31 cellular contexts compared by ENCODE assay signal in the genomic region with DNA sequence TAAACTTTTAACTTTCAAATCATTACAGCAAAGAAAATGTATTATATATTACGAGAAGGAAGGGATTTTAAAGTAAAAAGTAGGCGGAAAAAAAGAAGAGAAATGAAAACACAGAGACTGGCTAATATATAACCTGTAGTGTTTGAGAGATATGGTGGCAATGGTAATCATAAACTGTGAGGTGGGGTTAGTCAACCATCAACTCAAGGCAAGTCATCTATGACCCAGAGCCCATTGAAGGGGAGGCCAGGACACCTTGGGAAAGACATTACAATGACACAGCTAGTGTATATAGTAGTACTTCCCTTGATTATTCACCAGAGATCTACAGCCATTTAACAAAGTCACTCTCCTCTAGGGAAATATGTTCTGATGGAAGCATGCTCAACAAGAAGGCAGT.
A peak's percentile ranks its signal among the peaks of the same experiment; 100 is the strongest.
DNase-seq lines count a peak whose midpoint lies in the region; ATAC-seq and TF ChIP-seq lines count a peak whose summit lies in the region.
"Had no signal": no experiment of that assay in that cellular context is flagged by ENCODE, and none has a peak within 500 bp of the region (broad histone marks: within the 10 kb centered on the region; RNA-seq: fewer than 3 reads in every experiment).

No MANE protein-coding gene starts in this region.

- ATAC-seq in GM18861 (IDR thresholded peaks at IDR 0.05; ENCODE audit: unreplicated experiment) (peak; percentile 94), HG02759 (IDR thresholded peaks at IDR 0.05; ENCODE audit: unreplicated experiment) (peak; percentile 75), mucosa of descending colon (peak; percentile 65), HG03442 (IDR thresholded peaks at IDR 0.05; ENCODE audit: unreplicated experiment) (no peak)
- ATAC-seq in stimulated activated naive CD8-positive, alpha-beta T cell treated with anti-CD3 and anti-CD28 coated beads, Interleukin-15, Interleukin-2, amounts not matched to agents 100 U/mL and 50 U/mL, for 24 hours, result no peak
- ATAC-seq: esophagus mucosa; foreskin keratinocyte; heart right ventricle; left ventricle myocardium superior; naive thymus-derived CD8-positive, alpha-beta T cell had no signal

- H3K4me1 ChIP-seq in mucosa of descending colon (ENCODE audit: low read depth), result no peaks in the 10 kb centered on the region
- H3K4me1 ChIP-seq: foreskin keratinocyte, heart right ventricle, Peyer's patch, stomach, thyroid gland had no signal

- no peak overlapping the region for H3K4me3 ChIP-seq in mucosa of descending colon
- H3K4me3 ChIP-seq: heart right ventricle, Peyer's patch, stomach, thyroid gland had no signal

- intact Hi-C loops in mucosa of descending colon (cut with DNase I, micrococcal nuclease), result no loop called here

- no peak for TF ChIP-seq CTCF in mucosa of descending colon (IDR thresholded peaks at IDR 0.05)

- no peaks in the 10 kb centered on the region for H3K9me3 ChIP-seq in mucosa of descending colon
- H3K9me3 ChIP-seq: Peyer's patch, thyroid gland had no signal

- no peaks in the 10 kb centered on the region for H3K36me3 ChIP-seq in mucosa of descending colon (ENCODE audit: low read depth)
- H3K36me3 ChIP-seq: heart right ventricle, Peyer's patch, stomach, thyroid gland, WERI-Rb-1 had no signal

- peak; percentile 62 for DNase-seq in HK-2 (ENCODE audit: unreplicated experiment)
- DNase-seq in mucosa of descending colon, result peak in 1 of 3 donors; percentile 17
- DNase-seq in GF-D8 (lab: John Stamatoyannopoulos, UW), result no peak
- no peak for DNase-seq in stimulated activated naive CD8-positive, alpha-beta T cell treated with anti-CD3 and anti-CD28 coated beads, Interleukin-15, Interleukin-2, amounts not matched to agents 100 U/mL and 50 U/mL, for 24 hours
- DNase-seq in GM19240 (ENCODE audit: insufficient read length, low spot score), result no peak
- DNase-seq: activated CD4-positive, alpha-beta T cell treated with anti-CD3 and anti-CD28 coated beads for 48 hours; activated gamma-delta T cell treated with Interleukin-2 at 50 U/mL for 16 hours; activated T-cell treated with anti-CD3 and anti-CD28 coated beads, Interleukin-2, amount 50 U/mL, for 24 hours; caudate nucleus; CD8-positive, alpha-beta memory T cell; foreskin keratinocyte; heart right ventricle; left ventricle myocardium superior; midbrain; naive thymus-derived CD8-positive, alpha-beta T cell; NCI-H1092 treated with DMSO at 0.1 percent for 48 hours; NCI-H187 treated with DMSO at 0.1 percent for 48 hours; NCI-H526; Peyer's patch; small intestine; stimulated activated CD4-positive, alpha-beta T cell treated with anti-CD3 and anti-CD28 coated beads, Interleukin-1b, Interleukin-23, amount 100 ng/mL, for 48 hours; stimulated activated CD8-positive, alpha-beta memory T cell treated with anti-CD3 and anti-CD28 coated beads, Interleukin-4, amount 100 ng/mL, for 48 hours; stomach; SW 1271; T-helper 9 cell; thyroid gland; WERI-Rb-1 had no signal

Comparison
In these comparisons a context has a peak if more than half of its experiments do, and no peak if none do; other contexts are left out.
1. ATAC-seq: peak in GM18861 (single experiment), HG02759 (single experiment) and mucosa of descending colon (single experiment); none in stimulated activated naive CD8-positive, alpha-beta T cell treated with anti-CD3 and anti-CD28 coated beads, Interleukin-15, Interleukin-2, amounts not matched to agents 100 U/mL and 50 U/mL, for 24 hours (single experiment) and HG03442 (single experiment).